27 cellular contexts compared by ENCODE assay signal in genomic region chr12:48026081-48026827, GRCh38. TPM values are rescaled to one million over a fixed set of nuclear protein-coding genes. Genes with fewer than 3 reads are reported as not detected.
DNase-seq lines count a peak whose midpoint lies in the region; ATAC-seq and TF ChIP-seq lines count a peak whose summit lies in the region.
"Had no signal": no experiment of that assay in that cellular context is flagged by ENCODE, and none has a peak within 500 bp of the region (broad histone marks: within the 10 kb centered on the region; RNA-seq: fewer than 3 reads in every experiment).

No MANE protein-coding gene starts in this region.

- no peaks in the 10 kb centered on the region for H3K4me1 Mint-ChIP-seq in naive thymus-derived CD4-positive, alpha-beta T cell
- H3K4me1 Mint-ChIP-seq: CD8-positive, alpha-beta memory T cell had no signal

- H3K79me2 ChIP-seq in Loucy (ENCODE audit: insufficient read depth, low read length): no peaks in the 10 kb centered on the region
- H3K79me2 ChIP-seq in osteoblast (ENCODE audit: insufficient read depth, low read length): no peaks in the 10 kb centered on the region

- H3K9ac ChIP-seq in BLaER1 treated with 17β-estradiol and CSF1 and Interleukin-3, amounts not matched to agents 10 nM and 100 nM: no peak overlapping the region
- no peak overlapping the region for H3K9ac ChIP-seq in Loucy (ENCODE audit: low read depth, low read length, poor library complexity, severe bottlenecking)
- H3K9ac ChIP-seq: GM23248, SK-N-SH had no signal

- CTCF ChIA-PET in naive thymus-derived CD4-positive, alpha-beta T cell (lab: Charles Lee): no interaction called here

- DNase-seq in islet precursor cell: peak; percentile 62
- peak; percentile 68 for DNase-seq in osteoblast (ENCODE audit: insufficient read length, low spot score, missing footprints)
- no peak for DNase-seq in aorta
- no peak for DNase-seq in DMS53 (lab: John Stamatoyannopoulos, UW)
- no peak for DNase-seq in naive thymus-derived CD4-positive, alpha-beta T cell
- DNase-seq in tibial nerve (ENCODE audit: low spot score in 2 of 2): no peak
- DNase-seq: AML-193; Calu3; CD8-positive, alpha-beta memory T cell; DND-41; GM23248; HCEC 1CT; KBM-7; MG63; NCI-H1105 treated with DMSO at 0.1 percent for 48 hours; NCI-H2029; NCI-H446; NCI-H524 treated with DMSO at 0.1 percent for 48 hours; NCI-H774; SIG-M5; SK-N-SH; SW 1271 had no signal

- H4K20me1 ChIP-seq in BLaER1 treated with 17β-estradiol and CSF1 and Interleukin-3, amounts not matched to agents 10 nM and 100 nM: no peaks in the 10 kb centered on the region; a peak in 1 of 22 replicates
- no peaks in the 10 kb centered on the region for H4K20me1 ChIP-seq in Loucy (ENCODE audit: insufficient read depth, low read length, poor library complexity, severe bottlenecking)
- H4K20me1 ChIP-seq in osteoblast (ENCODE audit: insufficient read depth, low read length): no peaks in the 10 kb centered on the region

- H3K9me3 ChIP-seq in BLaER1 treated with 17β-estradiol and CSF1 and Interleukin-3, amounts not matched to agents 10 nM and 100 nM (replicated peaks in 1 of 11): no peaks in the 10 kb centered on the region
- no peaks in the 10 kb centered on the region for H3K9me3 ChIP-seq in Loucy (ENCODE audit: insufficient read depth, low read depth, low read length)
- no peaks in the 10 kb centered on the region for H3K9me3 ChIP-seq in osteoblast (ENCODE audit: low read depth, low read length)
- peaks cover 1% of the 10 kb centered on the region for H3K9me3 ChIP-seq in aorta (ENCODE audit: control insufficient read depth, low read length)
- H3K9me3 ChIP-seq in naive thymus-derived CD4-positive, alpha-beta T cell (ENCODE audit: control insufficient read depth in 2 of 3, low read length in 3 of 3): no peaks in the 10 kb centered on the region
- H3K9me3 ChIP-seq in tibial nerve: no peaks in the 10 kb centered on the region
- H3K9me3 ChIP-seq: MG63, SK-N-SH had no signal

- no peaks in the 10 kb centered on the region for H3F3A ChIP-seq in Loucy (ENCODE audit: low read depth)

- TF ChIP-seq CTCF in Loucy (conservative IDR thresholded peaks at IDR 0.05; ENCODE audit: low read length) (no peak), osteoblast (IDR thresholded peaks at IDR 0.05; ENCODE audit: extremely low read depth, low read depth, low read length) (no peak), tibial nerve (IDR thresholded peaks at IDR 0.05) (no peak)

- peaks cover 10 to 21% (median 19%) of the 10 kb centered on the region in 5 donors for H3K27me3 Mint-ChIP-seq in naive thymus-derived CD4-positive, alpha-beta T cell

- H3K27ac ChIP-seq in BLaER1 treated with 17β-estradiol and CSF1 and Interleukin-3, amounts not matched to agents 10 nM and 100 nM: no peak overlapping the region
- H3K27ac ChIP-seq in osteoblast (ENCODE audit: low read depth, low read length) (no peak overlapping the region), aorta (ENCODE audit: low read depth in 1 of 2, low read length in 2 of 2) (no peak overlapping the region), tibial nerve (no peak overlapping the region)
- no peak overlapping the region for H3K27ac ChIP-seq in naive thymus-derived CD4-positive, alpha-beta T cell (ENCODE audit: low read depth, low read length)
- H3K27ac ChIP-seq: GM23248 had no signal

- intact Hi-C loops in aorta (cut with DNase I): no loop called here
- intact Hi-C loops in naive thymus-derived CD4-positive, alpha-beta T cell (cut with micrococcal nuclease): no loop called here

- no peak overlapping the region for H3K4me3 ChIP-seq in BLaER1 treated with 17β-estradiol and CSF1 and Interleukin-3, amounts not matched to agents 10 nM and 100 nM
- H3K4me3 ChIP-seq in Loucy (ENCODE audit: low read length, poor library complexity, severe bottlenecking) (no peak overlapping the region), osteoblast (ENCODE audit: insufficient read depth, low read length) (no peak overlapping the region), aorta (ENCODE audit: low read length in 2 of 2) (no peak overlapping the region), tibial nerve (no peak overlapping the region)
- no peak overlapping the region for H3K4me3 ChIP-seq in naive thymus-derived CD4-positive, alpha-beta T cell (ENCODE audit: low read length)
- H3K4me3 ChIP-seq: GM23248, MG63 had no signal

- H2AFZ ChIP-seq in Loucy (ENCODE audit: low read length) (0 out of 2 replicates have a peak overlapping the region, but pooled peaks have one; percentile 44), osteoblast (ENCODE audit: low read length) (no peak overlapping the region)
- H2AFZ ChIP-seq: GM23248 had no signal

- no peaks in the 10 kb centered on the region for H3K27me3 ChIP-seq in BLaER1 treated with 17β-estradiol and CSF1 and Interleukin-3, amounts not matched to agents 10 nM and 100 nM
- H3K27me3 ChIP-seq in Loucy (ENCODE audit: insufficient read depth, low read length, poor library complexity, severe bottlenecking): no peaks in the 10 kb centered on the region
- peaks cover 43% of the 10 kb centered on the region for H3K27me3 ChIP-seq in osteoblast (ENCODE audit: insufficient read depth, low read length)
- no peaks in the 10 kb centered on the region for H3K27me3 ChIP-seq in aorta (ENCODE audit: control insufficient read depth in 1 of 2, insufficient read depth in 2 of 2, low read length in 1 of 2)
- no peaks in the 10 kb centered on the region for H3K27me3 ChIP-seq in naive thymus-derived CD4-positive, alpha-beta T cell (ENCODE audit: control insufficient read depth in 2 of 2, insufficient read depth in 2 of 2, low read length in 2 of 2)
- peaks cover 0 to 14% of the 10 kb centered on the region in 2 donors for H3K27me3 ChIP-seq in tibial nerve

- H3K36me3 Mint-ChIP-seq in naive thymus-derived CD4-positive, alpha-beta T cell: no peaks in the 10 kb centered on the region
- H3K36me3 Mint-ChIP-seq: CD14-positive monocyte; CD8-positive, alpha-beta memory T cell had no signal

- no peak overlapping the region for H3K4me3 Mint-ChIP-seq in naive thymus-derived CD4-positive, alpha-beta T cell
- H3K4me3 Mint-ChIP-seq: CD14-positive monocyte; CD8-positive, alpha-beta memory T cell had no signal

- WGBS in aorta, 2 donors: 84 to 85% methylated on average over 7 of the region's 7 CpGs
- WGBS in tibial nerve, 2 donors: 87 to 89% methylated on average over 7 of the region's 7 CpGs

- no peaks in the 10 kb centered on the region for H3K9me3 Mint-ChIP-seq in naive thymus-derived CD4-positive, alpha-beta T cell
- H3K9me3 Mint-ChIP-seq: CD8-positive, alpha-beta memory T cell had no signal

- H3K27ac Mint-ChIP-seq in naive thymus-derived CD4-positive, alpha-beta T cell: no peak overlapping the region

- no peak for TF ChIP-seq EP300 in tibial nerve (IDR thresholded peaks at IDR 0.05)

- H3K9me2 ChIP-seq in Loucy (replicated peaks; ENCODE audit: low read depth, low read length): no peaks in the 10 kb centered on the region
- H3K9me2 ChIP-seq: SK-N-SH had no signal

- POLR2A ChIA-PET in naive thymus-derived CD4-positive, alpha-beta T cell (lab: Charles Lee): no interaction called here

- no peaks in the 10 kb centered on the region for H3K36me3 ChIP-seq in BLaER1 treated with 17β-estradiol and CSF1 and Interleukin-3, amounts not matched to agents 10 nM and 100 nM
- no peaks in the 10 kb centered on the region for H3K36me3 ChIP-seq in Loucy (ENCODE audit: insufficient read depth, low read length)
- H3K36me3 ChIP-seq in osteoblast (ENCODE audit: insufficient read depth, low read length): no peaks in the 10 kb centered on the region
- peaks cover 0 to 1% of the 10 kb centered on the region in 2 donors for H3K36me3 ChIP-seq in aorta (ENCODE audit: control insufficient read depth in 1 of 2, insufficient read depth in 2 of 2, low read length in 1 of 2)
- H3K36me3 ChIP-seq in naive thymus-derived CD4-positive, alpha-beta T cell (ENCODE audit: control insufficient read depth in 2 of 3, insufficient read depth in 3 of 3, low read length in 3 of 3): no peaks in the 10 kb centered on the region
- H3K36me3 ChIP-seq in tibial nerve: no peaks in the 10 kb centered on the region
- H3K36me3 ChIP-seq: MG63 had no signal

- no peak for TF ChIP-seq POLR2A in tibial nerve (IDR thresholded peaks at IDR 0.05)

- peaks cover 31 to 42% (median 38%) of the 10 kb centered on the region in 10 experiments for H3K4me1 ChIP-seq in BLaER1 treated with 17β-estradiol and CSF1 and Interleukin-3, amounts not matched to agents 10 nM and 100 nM
- H3K4me1 ChIP-seq in Loucy (ENCODE audit: insufficient read depth, low read length, poor library complexity, severe bottlenecking) (peaks cover 16% of the 10 kb centered on the region), osteoblast (ENCODE audit: insufficient read depth, low read length) (no peaks in the 10 kb centered on the region), aorta (ENCODE audit: control insufficient read depth in 1 of 2, insufficient read depth in 2 of 2, low read length in 2 of 2) (no peaks in the 10 kb centered on the region), tibial nerve (no peaks in the 10 kb centered on the region)
- H3K4me1 ChIP-seq in naive thymus-derived CD4-positive, alpha-beta T cell (ENCODE audit: control insufficient read depth in 2 of 2, insufficient read depth in 2 of 2, low read length in 2 of 2): no peaks in the 10 kb centered on the region

- H3K4me2 ChIP-seq in BLaER1 treated with 17β-estradiol and CSF1 and Interleukin-3, amounts not matched to agents 10 nM and 100 nM: peak overlapping the region in 7 of 11 experiments; percentile 61 to 86 (median 75); a peak in 14 of 22 replicates
- no peak overlapping the region for H3K4me2 ChIP-seq in Loucy (ENCODE audit: low read depth, low read length, poor library complexity, severe bottlenecking)
- no peak overlapping the region for H3K4me2 ChIP-seq in osteoblast (ENCODE audit: insufficient read depth, low read length)
- H3K4me2 ChIP-seq: SK-N-SH had no signal

- no peak for ATAC-seq in aorta (ENCODE audit: low FRiP score)
- no peak for ATAC-seq in naive thymus-derived CD4-positive, alpha-beta T cell

RNA-seq across cellular contexts. Expression of gene COL2A1, which starts 22.0 kb away (rescaled TPM):
- under 0.01 TPM in 2 replicates for total RNA-seq in osteoblast
- total RNA-seq in aorta: not detected
- polyA plus RNA-seq in aorta: not detected
- total RNA-seq in naive thymus-derived CD4-positive, alpha-beta T cell: not detected
- not detected for polyA plus RNA-seq in naive thymus-derived CD4-positive, alpha-beta T cell
- total RNA-seq in tibial nerve: not detected
- total RNA-seq: CD8-positive, alpha-beta memory T cell; GM23248; LHCN-M2 had no signal
- polyA plus RNA-seq: AG04450; CD14-positive monocyte; CD8-positive, alpha-beta memory T cell; GM23248 had no signal

Comparison
In these comparisons a context has a peak if more than half of its experiments do, and no peak if none do; other contexts are left out.
1. H3K4me2 ChIP-seq: peak in BLaER1 treated with 17β-estradiol and CSF1 and Interleukin-3, amounts not matched to agents 10 nM and 100 nM (7 of 11); none in Loucy (single experiment) and osteoblast (single experiment).
2. DNase-seq: peak in islet precursor cell (single experiment) and osteoblast (single experiment); none in aorta (0 of 2), DMS53 (single experiment), naive thymus-derived CD4-positive, alpha-beta T cell (0 of 9) and tibial nerve (0 of 2).